1 cellular context compared by ENCODE assay signal in genomic region chr2:44945676-44946427, GRCh38.
TF ChIP-seq lines count a peak whose summit lies in the region.

No MANE protein-coding gene starts in this region.

TF ChIP-seq in neural cell, 6 proteins besides CTCF, POLR2A, EP300 and RAD21 (continued from another document):
- no peak for TF ChIP-seq REST (IDR thresholded peaks at IDR 0.05; ENCODE audit: borderline replicate concordance)
